ENCODE assay signal across 1 cellular context in the genomic region with DNA sequence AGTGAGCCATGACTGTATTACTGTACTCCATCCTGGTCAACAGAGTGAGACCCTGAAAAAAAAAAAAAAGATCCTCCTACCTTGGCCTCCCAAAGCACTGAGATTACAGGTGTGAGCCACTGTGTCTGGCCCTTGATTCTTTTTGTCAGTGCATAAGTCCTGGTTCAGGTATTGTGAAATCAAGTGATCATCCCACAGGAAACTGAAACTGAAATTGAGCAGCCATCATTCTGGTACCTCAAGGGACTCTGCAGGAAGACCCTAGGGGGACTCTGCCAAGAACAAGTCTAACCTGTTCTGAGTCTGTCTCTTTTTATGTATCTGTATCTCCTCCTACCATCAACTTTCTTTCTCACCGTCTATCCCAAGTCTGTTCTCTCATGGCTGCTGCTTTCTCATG.
A peak's percentile ranks its signal among the peaks of the same experiment; 100 is the strongest.
TF ChIP-seq lines count a peak whose summit lies in the region.

No MANE protein-coding gene starts in this region.

TF ChIP-seq in K562, 482 proteins besides CTCF, POLR2A, EP300 and RAD21:
- TF ChIP-seq POU5F1 (IDR thresholded peaks at IDR 0.05; ENCODE audit: borderline replicate concordance, low read depth, low read length, partially characterized antibody) (no peak), CEBPB (tag; IDR thresholded peaks at IDR 0.05) (peak; percentile 81), MEIS2 (IDR thresholded peaks at IDR 0.05; ENCODE audit: partially characterized antibody) (no peak)
TF ChIP-seq in K562: peak in this region for 1.
